ENCODE assay signal across 1 cellular context in the genomic region with DNA sequence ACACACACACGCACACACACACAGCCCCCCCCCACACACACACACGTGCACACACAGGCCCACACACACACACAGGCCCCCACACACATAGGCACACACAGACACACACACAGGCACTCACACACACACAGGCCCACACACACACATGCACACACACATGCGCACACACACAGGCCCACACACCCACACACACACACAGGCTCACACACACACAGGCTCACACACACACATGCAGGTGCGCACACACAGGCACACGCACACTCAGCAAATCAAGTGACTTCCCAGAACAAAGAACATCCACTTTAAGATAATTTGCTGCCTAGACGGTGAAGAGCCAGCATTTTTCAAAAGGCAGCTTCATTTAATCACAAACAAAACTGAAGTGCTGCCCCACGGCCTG.
TF ChIP-seq lines count a peak whose summit lies in the region.

No MANE protein-coding gene starts in this region.

TF ChIP-seq in HepG2, 621 proteins besides CTCF, POLR2A, EP300 and RAD21 (continued from another document):
- TF ChIP-seq, protein P1, sequence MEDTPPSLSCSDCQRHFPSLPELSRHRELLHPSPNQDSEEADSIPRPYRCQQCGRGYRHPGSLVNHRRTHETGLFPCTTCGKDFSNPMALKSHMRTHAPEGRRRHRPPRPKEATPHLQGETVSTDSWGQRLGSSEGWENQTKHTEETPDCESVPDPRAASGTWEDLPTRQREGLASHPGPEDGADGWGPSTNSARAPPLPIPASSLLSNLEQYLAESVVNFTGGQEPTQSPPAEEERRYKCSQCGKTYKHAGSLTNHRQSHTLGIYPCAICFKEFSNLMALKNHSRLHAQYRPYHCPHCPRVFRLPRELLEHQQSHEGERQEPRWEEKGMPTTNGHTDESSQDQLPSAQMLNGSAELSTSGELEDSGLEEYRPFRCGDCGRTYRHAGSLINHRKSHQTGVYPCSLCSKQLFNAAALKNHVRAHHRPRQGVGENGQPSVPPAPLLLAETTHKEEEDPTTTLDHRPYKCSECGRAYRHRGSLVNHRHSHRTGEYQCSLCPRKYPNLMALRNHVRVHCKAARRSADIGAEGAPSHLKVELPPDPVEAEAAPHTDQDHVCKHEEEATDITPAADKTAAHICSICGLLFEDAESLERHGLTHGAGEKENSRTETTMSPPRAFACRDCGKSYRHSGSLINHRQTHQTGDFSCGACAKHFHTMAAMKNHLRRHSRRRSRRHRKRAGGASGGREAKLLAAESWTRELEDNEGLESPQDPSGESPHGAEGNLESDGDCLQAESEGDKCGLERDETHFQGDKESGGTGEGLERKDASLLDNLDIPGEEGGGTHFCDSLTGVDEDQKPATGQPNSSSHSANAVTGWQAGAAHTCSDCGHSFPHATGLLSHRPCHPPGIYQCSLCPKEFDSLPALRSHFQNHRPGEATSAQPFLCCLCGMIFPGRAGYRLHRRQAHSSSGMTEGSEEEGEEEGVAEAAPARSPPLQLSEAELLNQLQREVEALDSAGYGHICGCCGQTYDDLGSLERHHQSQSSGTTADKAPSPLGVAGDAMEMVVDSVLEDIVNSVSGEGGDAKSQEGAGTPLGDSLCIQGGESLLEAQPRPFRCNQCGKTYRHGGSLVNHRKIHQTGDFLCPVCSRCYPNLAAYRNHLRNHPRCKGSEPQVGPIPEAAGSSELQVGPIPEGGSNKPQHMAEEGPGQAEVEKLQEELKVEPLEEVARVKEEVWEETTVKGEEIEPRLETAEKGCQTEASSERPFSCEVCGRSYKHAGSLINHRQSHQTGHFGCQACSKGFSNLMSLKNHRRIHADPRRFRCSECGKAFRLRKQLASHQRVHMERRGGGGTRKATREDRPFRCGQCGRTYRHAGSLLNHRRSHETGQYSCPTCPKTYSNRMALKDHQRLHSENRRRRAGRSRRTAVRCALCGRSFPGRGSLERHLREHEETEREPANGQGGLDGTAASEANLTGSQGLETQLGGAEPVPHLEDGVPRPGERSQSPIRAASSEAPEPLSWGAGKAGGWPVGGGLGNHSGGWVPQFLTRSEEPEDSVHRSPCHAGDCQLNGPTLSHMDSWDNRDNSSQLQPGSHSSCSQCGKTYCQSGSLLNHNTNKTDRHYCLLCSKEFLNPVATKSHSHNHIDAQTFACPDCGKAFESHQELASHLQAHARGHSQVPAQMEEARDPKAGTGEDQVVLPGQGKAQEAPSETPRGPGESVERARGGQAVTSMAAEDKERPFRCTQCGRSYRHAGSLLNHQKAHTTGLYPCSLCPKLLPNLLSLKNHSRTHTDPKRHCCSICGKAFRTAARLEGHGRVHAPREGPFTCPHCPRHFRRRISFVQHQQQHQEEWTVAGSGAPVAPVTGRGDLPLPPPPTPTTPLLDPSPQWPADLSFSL (CRISPR knock-in tag; IDR thresholded peaks at IDR 0.05): peak; percentile 90
- TF ChIP-seq, protein P2, sequence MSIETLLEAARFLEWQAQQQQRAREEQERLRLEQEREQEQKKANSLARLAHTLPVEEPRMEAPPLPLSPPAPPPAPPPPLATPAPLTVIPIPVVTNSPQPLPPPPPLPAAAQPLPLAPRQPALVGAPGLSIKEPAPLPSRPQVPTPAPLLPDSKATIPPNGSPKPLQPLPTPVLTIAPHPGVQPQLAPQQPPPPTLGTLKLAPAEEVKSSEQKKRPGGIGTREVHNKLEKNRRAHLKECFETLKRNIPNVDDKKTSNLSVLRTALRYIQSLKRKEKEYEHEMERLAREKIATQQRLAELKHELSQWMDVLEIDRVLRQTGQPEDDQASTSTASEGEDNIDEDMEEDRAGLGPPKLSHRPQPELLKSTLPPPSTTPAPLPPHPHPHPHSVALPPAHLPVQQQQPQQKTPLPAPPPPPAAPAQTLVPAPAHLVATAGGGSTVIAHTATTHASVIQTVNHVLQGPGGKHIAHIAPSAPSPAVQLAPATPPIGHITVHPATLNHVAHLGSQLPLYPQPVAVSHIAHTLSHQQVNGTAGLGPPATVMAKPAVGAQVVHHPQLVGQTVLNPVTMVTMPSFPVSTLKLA (IDR thresholded peaks at IDR 0.05): peak; percentile 19
- no peak for TF ChIP-seq ZFP90 (CRISPR knock-in tag; IDR thresholded peaks at IDR 0.05; ENCODE audit: borderline replicate concordance)
- no peak for TF ChIP-seq GFI1 (CRISPR knock-in tag; IDR thresholded peaks at IDR 0.05; ENCODE audit: borderline replicate concordance)
- peak; percentile 7 to 18; a peak in 1 of 4 replicates for TF ChIP-seq MAFK (conservative IDR thresholded peaks at IDR 0.05 in 1 of 2, IDR thresholded peaks at IDR 0.05 in 1 of 2; ENCODE audit: low read length in 2 of 2)
- no peak for TF ChIP-seq ZNF766 (CRISPR knock-in tag; IDR thresholded peaks at IDR 0.05; ENCODE audit: borderline replicate concordance)
- no peak for TF ChIP-seq SCMH1 (CRISPR knock-in tag; IDR thresholded peaks at IDR 0.05; ENCODE audit: borderline replicate concordance)
- no peak for TF ChIP-seq KMT2B (CRISPR knock-in tag; IDR thresholded peaks at IDR 0.05)
- no peak for TF ChIP-seq HNRNPUL1 (IDR thresholded peaks at IDR 0.05; ENCODE audit: low read depth, low read length)
- TF ChIP-seq CREM (IDR thresholded peaks at IDR 0.05): no peak
- no peak for TF ChIP-seq CREM (CRISPR knock-in tag; IDR thresholded peaks at IDR 0.05)
- TF ChIP-seq ZNF644 (CRISPR knock-in tag; IDR thresholded peaks at IDR 0.05; ENCODE audit: low read depth): no peak
- no peak for TF ChIP-seq CBX1 (IDR thresholded peaks at IDR 0.05; ENCODE audit: low read depth)
- no peak for TF ChIP-seq YEATS2 (CRISPR knock-in tag; IDR thresholded peaks at IDR 0.05; ENCODE audit: borderline replicate concordance)
